Comparison of ENCODE assay signal across 18 cellular contexts in the genomic region with DNA sequence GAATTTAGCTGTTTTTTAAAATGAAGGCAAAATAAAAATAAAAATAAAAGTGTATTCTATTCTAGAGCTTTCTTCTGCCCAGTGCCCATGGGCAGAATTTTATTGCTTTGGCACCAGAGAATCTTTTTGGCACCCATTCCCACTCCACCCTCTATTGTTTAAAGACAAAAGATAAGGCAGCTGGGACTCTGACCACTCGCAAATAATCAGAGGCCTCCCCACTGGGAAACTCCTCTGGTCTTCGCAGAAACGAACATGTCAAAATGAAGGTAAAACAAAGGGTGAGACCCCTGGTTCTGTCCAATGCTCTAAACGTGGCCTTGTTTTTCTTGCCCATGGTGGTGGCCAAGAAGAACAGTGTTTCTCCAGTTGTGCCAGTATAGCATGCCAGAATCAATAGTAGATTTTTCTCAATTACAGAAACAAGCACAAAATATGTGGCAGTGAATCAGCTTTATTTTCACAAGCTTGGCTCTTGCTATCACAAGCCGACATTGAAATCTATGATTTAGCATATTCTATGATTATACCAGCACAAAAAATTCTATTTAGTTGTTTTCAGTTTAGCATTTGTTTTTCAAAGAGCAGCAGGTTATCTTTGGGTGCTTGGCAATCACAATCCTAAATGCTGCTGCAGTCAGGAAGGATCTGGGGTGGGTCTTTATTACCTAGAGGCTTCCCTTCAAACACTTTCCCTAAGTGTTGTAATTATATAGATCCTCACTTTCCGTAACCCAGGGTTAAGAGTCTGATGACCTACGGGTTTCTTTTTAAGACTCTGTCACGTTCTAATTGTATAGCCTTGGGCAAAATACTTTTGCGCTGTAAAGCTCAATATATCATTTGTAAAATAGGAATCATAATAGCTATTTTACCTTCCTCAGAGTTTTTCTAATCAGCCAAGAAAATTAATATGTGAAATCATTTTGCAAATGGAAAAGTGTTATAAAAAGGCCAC. TPM values are rescaled to one million over a fixed set of nuclear protein-coding genes. Genes with fewer than 3 reads are reported as not detected.
DNase-seq lines count a peak whose midpoint lies in the region; ATAC-seq and TF ChIP-seq lines count a peak whose summit lies in the region.
"Had no signal": no experiment of that assay in that cellular context is flagged by ENCODE, and none has a peak within 500 bp of the region (broad histone marks: within the 10 kb centered on the region; RNA-seq: fewer than 3 reads in every experiment).

No MANE protein-coding gene starts in this region.

- DNase-seq in AG20443 (ENCODE audit: low spot score) (peak; percentile 9), NCI-H146 treated with DMSO at 0.1 percent for 48 hours (lab: John Stamatoyannopoulos, UW; ENCODE audit: unreplicated experiment) (peak; percentile 60), astrocyte of the cerebellum (ENCODE audit: low read depth) (peak; percentile 11), mucosa of descending colon (peak in 1 of 3 donors; percentile 25), esophagus squamous epithelium (lab: John Stamatoyannopoulos, UW) (no peak), nucleus accumbens (lab: John Stamatoyannopoulos, UW) (no peak), LoVo (ENCODE audit: low spot score) (no peak)
- no peak for DNase-seq in activated naive CD4-positive, alpha-beta T cell (lab: John Stamatoyannopoulos, UW)
- DNase-seq: activated CD4-positive, alpha-beta T cell treated with anti-CD3 and anti-CD28 coated beads for 48 hours; activated T-cell treated with anti-CD3 and anti-CD28 coated beads, Interleukin-2, amount 50 U/mL, for 72 hours; DMS53; hypothalamus; NCI-H2171; transverse colon had no signal

- peak overlapping the region in 2 of 4 donors; percentile 26 to 36 for H3K27ac ChIP-seq in esophagus squamous epithelium

- no peak overlapping the region for H3K4me3 ChIP-seq in astrocyte of the cerebellum (ENCODE audit: low read depth, low read length)
- no peak overlapping the region for H3K4me3 ChIP-seq in mucosa of descending colon
- no peak overlapping the region for H3K4me3 ChIP-seq in esophagus squamous epithelium
- H3K4me3 ChIP-seq: K562, lung, smooth muscle cell, transverse colon had no signal

- no peaks in the 10 kb centered on the region for H3K4me1 ChIP-seq in mucosa of descending colon (ENCODE audit: low read depth)
- H3K4me1 ChIP-seq in esophagus squamous epithelium: peaks cover 0 to 25% (median 0%) of the 10 kb centered on the region in 3 donors

- 35 to 36% methylated on average over 9 of the region's 9 CpGs for WGBS in esophagus squamous epithelium, 2 donors

- no peak for TF ChIP-seq POLR2A in esophagus squamous epithelium (IDR thresholded peaks at IDR 0.05)

- in situ Hi-C loops in astrocyte of the cerebellum (cut with HindIII; ENCODE audit: low sequenced_read_pairs): no loop called here

- H3K27me3 ChIP-seq in esophagus squamous epithelium: no peaks in the 10 kb centered on the region
- H3K27me3 ChIP-seq: transverse colon had no signal

- ATAC-seq in mucosa of descending colon: peak; percentile 49
- ATAC-seq: activated T-cell treated with anti-CD3 and anti-CD28 coated beads, Interleukin-2, amount 50 U/mL, for 72 hours; K562 had no signal

- no peaks in the 10 kb centered on the region for H3K36me3 ChIP-seq in mucosa of descending colon (ENCODE audit: low read depth)
- H3K36me3 ChIP-seq in esophagus squamous epithelium: peaks cover 0 to 28% (median 4%) of the 10 kb centered on the region in 3 donors

- H3K9me3 ChIP-seq in mucosa of descending colon (no peaks in the 10 kb centered on the region), esophagus squamous epithelium (no peaks in the 10 kb centered on the region)

- intact Hi-C loops in mucosa of descending colon (cut with DNase I, micrococcal nuclease): no loop called here
- intact Hi-C loops in esophagus squamous epithelium (cut with DNase I): no loop called here

- no peak for TF ChIP-seq CTCF in astrocyte of the cerebellum (IDR thresholded peaks at IDR 0.05; ENCODE audit: low read depth, low read length, missing control alignments)
- no peak for TF ChIP-seq CTCF in mucosa of descending colon (IDR thresholded peaks at IDR 0.05)
- no peak for TF ChIP-seq CTCF in esophagus squamous epithelium (IDR thresholded peaks at IDR 0.05)

RNA-seq across cellular contexts. Expression of gene KITLG, which starts 50.5 kb away (rescaled TPM):
- total RNA-seq in mucosa of descending colon (10 to 100 TPM; 28.5 to 96.2 (median 37.4) TPM), esophagus squamous epithelium (10 to 100 TPM in 3 of 4 donors, 1 to 10 TPM in 1; 3.9 to 33.0 (median 14.7) TPM)
- total RNA-seq: T-helper 1 cell treated with Interleukin-12 subunit alpha and Interleukin-12 subunit beta and Interleukin-4 antibody, amounts not matched to agents 30 ng/mL and 1 ng/mL, for 36 hours had no signal

Comparison
In these comparisons a context has a peak if more than half of its experiments do, and no peak if none do; other contexts are left out.
1. DNase-seq: peak in AG20443 (single experiment), NCI-H146 treated with DMSO at 0.1 percent for 48 hours (single experiment) and astrocyte of the cerebellum (single experiment); none in esophagus squamous epithelium (single experiment), nucleus accumbens (0 of 56), LoVo (single experiment) and activated naive CD4-positive, alpha-beta T cell (0 of 4).